Comparison of ENCODE assay signal across 30 cellular contexts in genomic region chr12:115923851-115924250, GRCh38.
"Had no signal": no experiment of that assay in that cellular context is flagged by ENCODE, and none has a peak within 500 bp of the region (broad histone marks: within the 10 kb centered on the region; RNA-seq: fewer than 3 reads in every experiment).

No MANE protein-coding gene starts in this region.

- H3K36me3 ChIP-seq: heart right ventricle, left lung, neural progenitor cell, neutrophil, stomach, thyroid gland, transverse colon, upper lobe of left lung had no signal

- H3K27me3 ChIP-seq: hepatocyte, neural progenitor cell, testis, thyroid gland, upper lobe of left lung had no signal

- H3K9me3 ChIP-seq: neutrophil, testis, thyroid gland, transverse colon had no signal

- H3K27ac ChIP-seq: heart right ventricle, hepatocyte, left lung, neural progenitor cell, neutrophil, parathyroid adenoma, skin epidermis, stomach, testis, thyroid gland, transverse colon, upper lobe of left lung had no signal

- FAIRE-seq: keratinocyte had no signal

- H3K36me3 Mint-ChIP-seq: natural killer cell, neural progenitor cell had no signal

- H3K4me3 Mint-ChIP-seq: mesothelial cell of epicardium; natural killer cell; nephron progenitor cell; neural progenitor cell; stimulated activated naive B cell treated with anti-CD40 and anti-IgM and Interleukin-4, amounts not matched to agents 10 μg/mL and 1 μg/mL and 100 μg/mL, for 72 hours had no signal

- H3K4me1 Mint-ChIP-seq: mesothelial cell of epicardium, naive B cell, natural killer cell, nephron progenitor cell, neural progenitor cell had no signal

- H3K4me3 ChIP-seq: heart right ventricle, hepatocyte, left lung, lung, neural progenitor cell, skin epidermis, stomach, testis, thyroid gland, transverse colon, upper lobe of left lung had no signal

- H3K4me1 ChIP-seq: heart right ventricle, left lung, neural progenitor cell, parathyroid adenoma, stomach, testis, thyroid gland, transverse colon, upper lobe of left lung had no signal

- DNase-seq: heart right ventricle; left colon; left lung; mesendoderm; naive B cell; natural killer cell; nephron progenitor cell; occipital lobe; right cardiac atrium; stimulated activated CD4-positive, alpha-beta T cell treated with anti-CD3 and anti-CD28 coated beads, Interleukin-12 subunit alpha, Interleukin-12 subunit beta, amount 100 ng/mL, for 4 hours; stimulated activated CD4-positive, alpha-beta T cell treated with anti-CD3 and anti-CD28 coated beads, Interleukin-15, amount 100 ng/mL, for 24 hours; stimulated activated CD4-positive, alpha-beta T cell treated with anti-CD3 and anti-CD28 coated beads, Interleukin-2, amount 100 ng/mL, for 24 hours; stimulated activated CD4-positive, alpha-beta T cell treated with anti-CD3 and anti-CD28 coated beads, Interleukin-4, amount 100 ng/mL, for 1 hour; stimulated activated naive B cell treated with anti-CD40 and anti-IgM and Interleukin-4, amounts not matched to agents 10 μg/mL and 1 μg/mL and 100 μg/mL, for 72 hours; stimulated activated naive CD8-positive, alpha-beta T cell treated with anti-CD3 and anti-CD28 coated beads, Interleukin-15, Interleukin-2, amounts not matched to agents 100 U/mL and 50 U/mL, for 24 hours; stomach; testis; thyroid gland; transverse colon; upper lobe of left lung had no signal

- H3K27ac Mint-ChIP-seq: mesothelial cell of epicardium; naive B cell; natural killer cell; nephron progenitor cell; neural progenitor cell; progenitor cell of endocrine pancreas; stimulated activated naive B cell treated with anti-CD40 and anti-IgM and Interleukin-4, amounts not matched to agents 10 μg/mL and 1 μg/mL and 100 μg/mL, for 72 hours had no signal

- H3K9ac ChIP-seq: neural progenitor cell, parathyroid adenoma had no signal

- ATAC-seq: heart right ventricle; left colon; left lung; natural killer cell; right cardiac atrium; sciatic nerve; stimulated activated naive B cell treated with anti-CD40 and anti-IgM and Interleukin-4, amounts not matched to agents 10 μg/mL and 1 μg/mL and 100 μg/mL, for 72 hours; stimulated activated naive CD8-positive, alpha-beta T cell treated with anti-CD3 and anti-CD28 coated beads, Interleukin-15, Interleukin-2, amounts not matched to agents 100 U/mL and 50 U/mL, for 24 hours had no signal
